In genomic region chr6:30717129-30717844, GRCh38 we compare ENCODE assay signal across 1 cellular context.
A peak's percentile ranks its signal among the peaks of the same experiment; 100 is the strongest.
TF ChIP-seq lines count a peak whose summit lies in the region.

A gene with protein sequence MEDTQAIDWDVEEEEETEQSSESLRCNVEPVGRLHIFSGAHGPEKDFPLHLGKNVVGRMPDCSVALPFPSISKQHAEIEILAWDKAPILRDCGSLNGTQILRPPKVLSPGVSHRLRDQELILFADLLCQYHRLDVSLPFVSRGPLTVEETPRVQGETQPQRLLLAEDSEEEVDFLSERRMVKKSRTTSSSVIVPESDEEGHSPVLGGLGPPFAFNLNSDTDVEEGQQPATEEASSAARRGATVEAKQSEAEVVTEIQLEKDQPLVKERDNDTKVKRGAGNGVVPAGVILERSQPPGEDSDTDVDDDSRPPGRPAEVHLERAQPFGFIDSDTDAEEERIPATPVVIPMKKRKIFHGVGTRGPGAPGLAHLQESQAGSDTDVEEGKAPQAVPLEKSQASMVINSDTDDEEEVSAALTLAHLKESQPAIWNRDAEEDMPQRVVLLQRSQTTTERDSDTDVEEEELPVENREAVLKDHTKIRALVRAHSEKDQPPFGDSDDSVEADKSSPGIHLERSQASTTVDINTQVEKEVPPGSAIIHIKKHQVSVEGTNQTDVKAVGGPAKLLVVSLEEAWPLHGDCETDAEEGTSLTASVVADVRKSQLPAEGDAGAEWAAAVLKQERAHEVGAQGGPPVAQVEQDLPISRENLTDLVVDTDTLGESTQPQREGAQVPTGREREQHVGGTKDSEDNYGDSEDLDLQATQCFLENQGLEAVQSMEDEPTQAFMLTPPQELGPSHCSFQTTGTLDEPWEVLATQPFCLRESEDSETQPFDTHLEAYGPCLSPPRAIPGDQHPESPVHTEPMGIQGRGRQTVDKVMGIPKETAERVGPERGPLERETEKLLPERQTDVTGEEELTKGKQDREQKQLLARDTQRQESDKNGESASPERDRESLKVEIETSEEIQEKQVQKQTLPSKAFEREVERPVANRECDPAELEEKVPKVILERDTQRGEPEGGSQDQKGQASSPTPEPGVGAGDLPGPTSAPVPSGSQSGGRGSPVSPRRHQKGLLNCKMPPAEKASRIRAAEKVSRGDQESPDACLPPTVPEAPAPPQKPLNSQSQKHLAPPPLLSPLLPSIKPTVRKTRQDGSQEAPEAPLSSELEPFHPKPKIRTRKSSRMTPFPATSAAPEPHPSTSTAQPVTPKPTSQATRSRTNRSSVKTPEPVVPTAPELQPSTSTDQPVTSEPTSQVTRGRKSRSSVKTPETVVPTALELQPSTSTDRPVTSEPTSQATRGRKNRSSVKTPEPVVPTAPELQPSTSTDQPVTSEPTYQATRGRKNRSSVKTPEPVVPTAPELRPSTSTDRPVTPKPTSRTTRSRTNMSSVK (N-terminal part only) (minus strand): TSS chr6:30717281. CDS start chr6:30715175, 2,106 bp downstream.

TF ChIP-seq in HepG2, 621 proteins besides CTCF, POLR2A, EP300 and RAD21 (continued from another document and continues in another):
- TF ChIP-seq BCLAF1 (IDR thresholded peaks at IDR 0.05) (no peak), PHB2 (IDR thresholded peaks at IDR 0.05; ENCODE audit: partially characterized antibody) (no peak), HNF1B (CRISPR knock-in tag; IDR thresholded peaks at IDR 0.05) (peak; percentile 90), ZNF556 (CRISPR knock-in tag; IDR thresholded peaks at IDR 0.05; ENCODE audit: borderline replicate concordance) (peak; percentile 97), ZNF777 (CRISPR knock-in tag; IDR thresholded peaks at IDR 0.05) (peak; percentile 93), ZBTB7A (CRISPR knock-in tag; IDR thresholded peaks at IDR 0.05) (no peak), ZNF816 (CRISPR knock-in tag; IDR thresholded peaks at IDR 0.05; ENCODE audit: borderline replicate concordance) (peak; percentile 98), NR2F6 (IDR thresholded peaks at IDR 0.05) (peak; percentile 16; the same call in 1 of the 2 replicates), NR2F6 (CRISPR knock-in tag; IDR thresholded peaks at IDR 0.05) (peak; percentile 79; the same call in 1 of the 2 replicates), ZNF605 (CRISPR knock-in tag; IDR thresholded peaks at IDR 0.05) (peak; percentile 94; the same call in 1 of the 2 replicates), ZNF598 (CRISPR knock-in tag; IDR thresholded peaks at IDR 0.05; ENCODE audit: borderline replicate concordance) (peak; percentile 89), SIX1 (CRISPR knock-in tag; IDR thresholded peaks at IDR 0.05; ENCODE audit: borderline replicate concordance) (no peak; the same call in 1 of the 2 replicates), ZNF850 (CRISPR knock-in tag; conservative IDR thresholded peaks at IDR 0.05) (no peak), MEIS1 (CRISPR knock-in tag; IDR thresholded peaks at IDR 0.05; ENCODE audit: borderline replicate concordance) (peak; percentile 92), ZNF703 (CRISPR knock-in tag; IDR thresholded peaks at IDR 0.05; ENCODE audit: borderline replicate concordance) (no peak), ZNF138 (CRISPR knock-in tag; IDR thresholded peaks at IDR 0.05; ENCODE audit: low read depth) (peak; percentile 83; the same call in 1 of the 2 replicates), FIP1L1 (IDR thresholded peaks at IDR 0.05; ENCODE audit: borderline replicate concordance, insufficient read depth, low read depth, low read length) (peak; percentile 84; the same call in 1 of the 2 replicates), HOXA7 (CRISPR knock-in tag; IDR thresholded peaks at IDR 0.05) (no peak), SMAD3 (CRISPR knock-in tag; IDR thresholded peaks at IDR 0.05) (peak; percentile 96; the same call in 1 of the 2 replicates), MED8 (CRISPR knock-in tag; IDR thresholded peaks at IDR 0.05; ENCODE audit: insufficient replicate concordance) (peak; percentile 81), ZFP36 (IDR thresholded peaks at IDR 0.05; ENCODE audit: borderline replicate concordance, low read depth, low read length, partially characterized antibody) (no peak), MZF1 (CRISPR knock-in tag; IDR thresholded peaks at IDR 0.05; ENCODE audit: borderline replicate concordance) (no peak), GATAD2A (CRISPR knock-in tag; IDR thresholded peaks at IDR 0.05) (peak; percentile 93), ZNF546 (CRISPR knock-in tag; conservative IDR thresholded peaks at IDR 0.05) (peak; percentile 85), POLR2G (IDR thresholded peaks at IDR 0.05; ENCODE audit: low read depth, low read length) (peak; percentile 98), ZSCAN25 (CRISPR knock-in tag; IDR thresholded peaks at IDR 0.05) (peak; percentile 63; the same call in 1 of the 2 replicates), ZNF652 (CRISPR knock-in tag; IDR thresholded peaks at IDR 0.05; ENCODE audit: borderline replicate concordance, low read depth) (0 out of 2 replicates have a peak, but pooled peaks have one; percentile 43), ZBTB20 (CRISPR knock-in tag; IDR thresholded peaks at IDR 0.05; ENCODE audit: borderline replicate concordance, low read depth) (peak; percentile 85; the same call in 1 of the 2 replicates), TAF15 (IDR thresholded peaks at IDR 0.05; ENCODE audit: low read depth, low read length, poor library complexity, severe bottlenecking) (peak; percentile 40), MEF2D (CRISPR knock-in tag; IDR thresholded peaks at IDR 0.05) (peak; percentile 91; the same call in 1 of the 2 replicates), CC2D1A (CRISPR knock-in tag; IDR thresholded peaks at IDR 0.05) (0 out of 2 replicates have a peak, but pooled peaks have one; percentile 78), ZNF335 (CRISPR knock-in tag; IDR thresholded peaks at IDR 0.05) (peak; percentile 80), DNMT1 (CRISPR knock-in tag; IDR thresholded peaks at IDR 0.05) (0 out of 2 replicates have a peak, but pooled peaks have one; percentile 1), CBX1 (IDR thresholded peaks at IDR 0.05; ENCODE audit: low read depth) (peak; percentile 65), POGZ (CRISPR knock-in tag; IDR thresholded peaks at IDR 0.05) (peak; percentile 96), YEATS2 (CRISPR knock-in tag; IDR thresholded peaks at IDR 0.05; ENCODE audit: borderline replicate concordance) (peak; percentile 99), MED1 (CRISPR knock-in tag; IDR thresholded peaks at IDR 0.05) (peak; percentile 95), ZNF350 (CRISPR knock-in tag; IDR thresholded peaks at IDR 0.05; ENCODE audit: borderline replicate concordance, low read depth) (peak; percentile 99), MEIS2 (CRISPR knock-in tag; IDR thresholded peaks at IDR 0.05) (peak; percentile 90), ZFY (CRISPR knock-in tag; IDR thresholded peaks at IDR 0.05) (peak; percentile 83), REL (CRISPR knock-in tag; conservative IDR thresholded peaks at IDR 0.05) (peak; percentile 92; the same call in 1 of the 2 replicates), KMT2A (CRISPR knock-in tag; IDR thresholded peaks at IDR 0.05) (peak; percentile 93), GZF1 (CRISPR knock-in tag; IDR thresholded peaks at IDR 0.05) (peak; percentile 61; the same call in 1 of the 2 replicates), ZMYM4 (CRISPR knock-in tag; IDR thresholded peaks at IDR 0.05) (peak; percentile 99), AHR (CRISPR knock-in tag; IDR thresholded peaks at IDR 0.05) (peak; percentile 83; the same call in 1 of the 2 replicates), KDM4B (CRISPR knock-in tag; IDR thresholded peaks at IDR 0.05) (peak; percentile 86; the same call in 1 of the 2 replicates), ZNF800 (CRISPR knock-in tag; IDR thresholded peaks at IDR 0.05) (peak; percentile 43; the same call in 1 of the 2 replicates)
- TF ChIP-seq, protein P1, sequence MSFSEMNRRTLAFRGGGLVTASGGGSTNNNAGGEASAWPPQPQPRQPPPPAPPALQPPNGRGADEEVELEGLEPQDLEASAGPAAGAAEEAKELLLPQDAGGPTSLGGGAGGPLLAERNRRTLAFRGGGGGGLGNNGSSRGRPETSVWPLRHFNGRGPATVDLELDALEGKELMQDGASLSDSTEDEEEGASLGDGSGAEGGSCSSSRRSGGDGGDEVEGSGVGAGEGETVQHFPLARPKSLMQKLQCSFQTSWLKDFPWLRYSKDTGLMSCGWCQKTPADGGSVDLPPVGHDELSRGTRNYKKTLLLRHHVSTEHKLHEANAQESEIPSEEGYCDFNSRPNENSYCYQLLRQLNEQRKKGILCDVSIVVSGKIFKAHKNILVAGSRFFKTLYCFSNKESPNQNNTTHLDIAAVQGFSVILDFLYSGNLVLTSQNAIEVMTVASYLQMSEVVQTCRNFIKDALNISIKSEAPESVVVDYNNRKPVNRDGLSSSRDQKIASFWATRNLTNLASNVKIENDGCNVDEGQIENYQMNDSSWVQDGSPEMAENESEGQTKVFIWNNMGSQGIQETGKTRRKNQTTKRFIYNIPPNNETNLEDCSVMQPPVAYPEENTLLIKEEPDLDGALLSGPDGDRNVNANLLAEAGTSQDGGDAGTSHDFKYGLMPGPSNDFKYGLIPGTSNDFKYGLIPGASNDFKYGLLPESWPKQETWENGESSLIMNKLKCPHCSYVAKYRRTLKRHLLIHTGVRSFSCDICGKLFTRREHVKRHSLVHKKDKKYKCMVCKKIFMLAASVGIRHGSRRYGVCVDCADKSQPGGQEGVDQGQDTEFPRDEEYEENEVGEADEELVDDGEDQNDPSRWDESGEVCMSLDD (CRISPR knock-in tag; IDR thresholded peaks at IDR 0.05; ENCODE audit: borderline replicate concordance), result peak; percentile 79; the same call in 1 of the 2 replicates
- TF ChIP-seq, protein P2, sequence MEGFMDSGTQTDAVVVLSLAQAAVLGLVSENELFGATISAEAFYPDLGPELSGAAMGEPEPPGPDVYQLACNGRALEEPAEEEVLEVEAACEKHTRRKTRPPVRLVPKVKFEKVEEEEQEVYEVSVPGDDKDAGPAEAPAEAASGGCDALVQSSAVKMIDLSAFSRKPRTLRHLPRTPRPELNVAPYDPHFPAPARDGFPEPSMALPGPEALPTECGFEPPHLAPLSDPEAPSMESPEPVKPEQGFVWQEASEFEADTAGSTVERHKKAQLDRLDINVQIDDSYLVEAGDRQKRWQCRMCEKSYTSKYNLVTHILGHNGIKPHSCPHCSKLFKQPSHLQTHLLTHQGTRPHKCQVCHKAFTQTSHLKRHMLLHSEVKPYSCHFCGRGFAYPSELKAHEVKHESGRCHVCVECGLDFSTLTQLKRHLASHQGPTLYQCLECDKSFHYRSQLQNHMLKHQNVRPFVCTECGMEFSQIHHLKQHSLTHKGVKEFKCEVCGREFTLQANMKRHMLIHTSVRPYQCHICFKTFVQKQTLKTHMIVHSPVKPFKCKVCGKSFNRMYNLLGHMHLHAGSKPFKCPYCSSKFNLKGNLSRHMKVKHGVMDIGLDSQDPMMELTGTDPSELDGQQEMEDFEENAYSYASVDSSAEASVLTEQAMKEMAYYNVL (CRISPR knock-in tag; IDR thresholded peaks at IDR 0.05; ENCODE audit: borderline replicate concordance), result peak; percentile 72
